In the genomic region with DNA sequence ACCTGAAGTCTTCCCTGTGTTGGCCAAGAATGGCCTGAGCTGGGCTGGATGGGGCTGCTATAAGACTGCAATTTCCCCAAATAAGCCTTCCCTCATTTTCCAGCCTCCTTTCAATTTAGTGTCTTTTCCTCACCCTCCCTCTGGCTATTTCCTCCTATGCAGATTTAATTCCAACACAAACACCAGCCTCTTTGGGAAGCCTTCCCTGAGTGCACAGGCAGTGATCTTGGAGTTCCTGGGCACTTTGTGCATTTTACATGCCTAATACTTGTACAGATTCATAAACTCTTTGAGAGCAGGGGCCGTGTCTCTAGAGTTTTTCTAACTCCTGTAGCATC, we compare ENCODE assay signal across 16 cellular contexts.
DNase-seq lines count a peak whose midpoint lies in the region; ATAC-seq and TF ChIP-seq lines count a peak whose summit lies in the region.
"Had no signal": no experiment of that assay in that cellular context is flagged by ENCODE, and none has a peak within 500 bp of the region (broad histone marks: within the 10 kb centered on the region; RNA-seq: fewer than 3 reads in every experiment).

No MANE protein-coding gene starts in this region.

- DNase-seq in GM23248 (no peak), SJSA1 (ENCODE audit: low read depth in 1 of 2, low spot score in 2 of 2) (peak in 1 of 2 experiments; percentile 16), epithelial cell of prostate (ENCODE audit: low read depth, low spot score) (no peak), gastrocnemius medialis (no peak), left colon (no peak), NCI-H1436 treated with DMSO at 0.1 percent for 48 hours (lab: John Stamatoyannopoulos, UW) (no peak)
- DNase-seq: activated naive CD8-positive, alpha-beta T cell treated with anti-CD3 and anti-CD28 coated beads, Interleukin-2, amount 10 ng/mL, durations not matched to agents 7 days and 5 days; AML-193; cerebellar nuclear complex; DMS 273 treated with DMSO at 0.1 percent for 48 hours; NCI-H146; NK-92 treated with Interleukin-12 subunit alpha and Interleukin-12 subunit beta, amount 100 ng/mL, for 24 hours; retina; SIG-M5; stimulated activated CD4-positive, alpha-beta T cell treated with anti-CD3 and anti-CD28 coated beads, Interleukin-2, amount 100 ng/mL, for 24 hours had no signal

- H4K20me1 ChIP-seq in GM23248 (ENCODE audit: insufficient read depth), result no peaks in the 10 kb centered on the region

- H3K9me3 ChIP-seq in GM23248 (ENCODE audit: low read depth) (no peaks in the 10 kb centered on the region), SJSA1 (replicated peaks) (no peaks in the 10 kb centered on the region), gastrocnemius medialis (no peaks in the 10 kb centered on the region)

- intact Hi-C loops in gastrocnemius medialis (cut with DNase I; ENCODE audit: low total_unique reads), result no loop called here
- intact Hi-C loops in left colon (cut with DNase I, micrococcal nuclease), result no loop called here

- peaks cover 38% of the 10 kb centered on the region for H3F3A ChIP-seq in GM23248 (ENCODE audit: insufficient read depth)

- H3K4me1 ChIP-seq in GM23248 (ENCODE audit: insufficient read depth) (peaks cover 46% of the 10 kb centered on the region), SJSA1 (replicated peaks) (peaks cover 57% of the 10 kb centered on the region), gastrocnemius medialis (no peaks in the 10 kb centered on the region)

- no peaks in the 10 kb centered on the region for H3K27me3 ChIP-seq in GM23248 (replicated peaks; ENCODE audit: insufficient read depth)
- no peaks in the 10 kb centered on the region for H3K27me3 ChIP-seq in SJSA1 (replicated peaks)
- no peaks in the 10 kb centered on the region for H3K27me3 ChIP-seq in gastrocnemius medialis

- H3K4me2 ChIP-seq in GM23248 (ENCODE audit: unreplicated experiment), result peak overlapping the region; percentile 44

- H3K9me2 ChIP-seq in GM23248 (ENCODE audit: insufficient read depth), result no peaks in the 10 kb centered on the region

- no peak for ATAC-seq in gastrocnemius medialis
- no peak for ATAC-seq in left colon
- ATAC-seq in GM18502 (IDR thresholded peaks at IDR 0.05; ENCODE audit: poor library complexity, unreplicated experiment), result no peak

- H3K27ac ChIP-seq in GM23248, result peak overlapping the region; percentile 36
- peak overlapping the region; percentile 98 for H3K27ac ChIP-seq in SJSA1
- peak overlapping the region; percentile 83 for H3K27ac ChIP-seq in epithelial cell of prostate
- peak overlapping the region; percentile 16 to 56 (median 37) for H3K27ac ChIP-seq in gastrocnemius medialis

- no peak overlapping the region for H3K9ac ChIP-seq in GM23248

- H2AFZ ChIP-seq in GM23248, result peak overlapping the region; percentile 49; the same call in 1 of the 2 replicates

- in situ Hi-C loops in GM23248 (cut with MboI), result no loop called here
- in situ Hi-C loops in gastrocnemius medialis (cut with MboI; ENCODE audit: low sequenced_read_pairs in 4 of 4), result no loop called here

- H3K79me2 ChIP-seq in GM23248 (ENCODE audit: insufficient read depth), result no peaks in the 10 kb centered on the region

- H3K36me3 ChIP-seq in GM23248 (ENCODE audit: low read depth) (no peaks in the 10 kb centered on the region), SJSA1 (no peaks in the 10 kb centered on the region), gastrocnemius medialis (no peaks in the 10 kb centered on the region)

- TF ChIP-seq CTCF in gastrocnemius medialis (IDR thresholded peaks at IDR 0.05 in 4 of 5, conservative IDR thresholded peaks at IDR 0.05 in 1 of 5), result no peak

- WGBS in GM23248 (ENCODE audit: low coverage in 1 of 2, low lambda C conversion rate in 2 of 2, missing lambda C conversion rate in 2 of 2), 2 experiments, result 100% methylated on average over 1 of the region's 1 CpG

- H3K4me3 ChIP-seq in GM23248, result no peak overlapping the region
- H3K4me3 ChIP-seq in SJSA1, result no peak overlapping the region
- no peak overlapping the region for H3K4me3 ChIP-seq in gastrocnemius medialis

- TF ChIP-seq POLR2A in gastrocnemius medialis (IDR thresholded peaks at IDR 0.05), result no peak

Comparison
In these comparisons a context has a peak if more than half of its experiments do, and no peak if none do; other contexts are left out.
1. H3K27ac ChIP-seq: peak in every context shown above with its lines; median percentile 98 in SJSA1; 83 in epithelial cell of prostate; 37 in gastrocnemius medialis; 36 in GM23248.